27 cellular contexts compared by ENCODE assay signal in the genomic region with DNA sequence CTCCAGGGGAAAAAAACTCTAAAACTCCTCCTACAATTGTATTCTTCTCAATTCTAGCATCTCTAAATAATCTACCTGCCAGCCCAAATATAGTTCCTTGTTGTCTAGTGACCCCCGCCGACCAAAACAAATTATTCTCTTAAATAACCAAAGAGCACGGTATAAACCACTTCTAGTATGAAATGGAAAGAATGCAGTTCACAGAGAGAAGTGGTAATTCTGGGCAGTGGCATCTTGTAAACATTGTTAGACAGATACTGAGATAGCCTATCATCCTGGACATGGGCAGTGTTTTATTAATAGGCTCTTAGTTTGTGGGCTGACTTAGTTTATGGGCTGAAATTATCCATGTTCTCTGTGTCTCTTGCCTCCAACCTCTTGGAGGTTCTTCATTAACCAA.
"Had no signal": no experiment of that assay in that cellular context is flagged by ENCODE, and none has a peak within 500 bp of the region (broad histone marks: within the 10 kb centered on the region; RNA-seq: fewer than 3 reads in every experiment).

No MANE protein-coding gene starts in this region.

- H3K27me3 Mint-ChIP-seq: naive thymus-derived CD4-positive, alpha-beta T cell; stimulated activated memory B cell treated with anti-CD40 and anti-IgM and Interleukin-4, amounts not matched to agents 10 μg/mL and 1 μg/mL and 100 μg/mL, for 72 hours; stimulated activated naive CD8-positive, alpha-beta T cell treated with anti-CD3 and anti-CD28 coated beads, Interleukin-15, amount 100 ng/mL, for 72 hours; type B pancreatic cell had no signal

- H3K9me3 ChIP-seq: neutrophil, pancreas, prostate gland, right lobe of liver, suprapubic skin, testis, vagina had no signal

- H3K27me3 ChIP-seq: neural progenitor cell, neutrophil, pancreas, right lobe of liver, sigmoid colon, suprapubic skin, testis, tibial artery, transverse colon, vagina had no signal

- H3K27ac ChIP-seq: neural progenitor cell, neutrophil, pancreas, prostate gland, right lobe of liver, sigmoid colon, suprapubic skin, testis, tibial artery, transverse colon, vagina had no signal

- DNase-seq: naive thymus-derived CD4-positive, alpha-beta T cell; natural killer cell; nucleus accumbens; pancreas; right cardiac atrium; right lobe of liver; sigmoid colon; small intestine; stimulated activated CD4-positive, alpha-beta T cell treated with anti-CD3 and anti-CD28 coated beads, Interleukin-15, amount 100 ng/mL, for 24 hours; stimulated activated CD4-positive, alpha-beta T cell treated with anti-CD3 and anti-CD28 coated beads, Interleukin-2, amount 100 ng/mL, for 24 hours; stimulated activated CD4-positive, alpha-beta T cell treated with anti-CD3 and anti-CD28 coated beads, Interleukin-2, amount 100 ng/mL, for 48 hours; stimulated activated CD4-positive, alpha-beta T cell treated with anti-CD3 and anti-CD28 coated beads, Interleukin-4, amount 100 ng/mL, for 24 hours; stimulated activated naive CD4-positive, alpha-beta T cell; stimulated activated naive CD8-positive, alpha-beta T cell treated with anti-CD3 and anti-CD28 coated beads, Interleukin-15, amount 100 ng/mL, for 72 hours; stimulated activated naive CD8-positive, alpha-beta T cell treated with anti-CD3 and anti-CD28 coated beads, Interleukin-15, Interleukin-2, amounts not matched to agents 100 U/mL and 50 U/mL, for 24 hours; substantia nigra; testis; tibial artery; transverse colon had no signal

- ATAC-seq: naive thymus-derived CD4-positive, alpha-beta T cell; natural killer cell; pancreas; right cardiac atrium; right lobe of liver; stimulated activated memory B cell treated with anti-CD40 and anti-IgM and Interleukin-4, amounts not matched to agents 10 μg/mL and 1 μg/mL and 100 μg/mL, for 72 hours; stimulated activated naive CD8-positive, alpha-beta T cell treated with anti-CD3 and anti-CD28 coated beads, Interleukin-15, amount 100 ng/mL, for 72 hours; stimulated activated naive CD8-positive, alpha-beta T cell treated with anti-CD3 and anti-CD28 coated beads, Interleukin-15, Interleukin-2, amounts not matched to agents 100 U/mL and 50 U/mL, for 24 hours had no signal

- H3K4me1 ChIP-seq: neural progenitor cell, pancreas, prostate gland, right lobe of liver, suprapubic skin, testis, tibial artery, transverse colon, vagina had no signal

- H3K36me3 Mint-ChIP-seq: neural progenitor cell; stimulated activated memory B cell treated with anti-CD40 and anti-IgM and Interleukin-4, amounts not matched to agents 10 μg/mL and 1 μg/mL and 100 μg/mL, for 72 hours; type B pancreatic cell had no signal

- H3K4me3 Mint-ChIP-seq: naive thymus-derived CD4-positive, alpha-beta T cell; natural killer cell; nephron; neural progenitor cell; stimulated activated memory B cell treated with anti-CD40 and anti-IgM and Interleukin-4, amounts not matched to agents 10 μg/mL and 1 μg/mL and 100 μg/mL, for 72 hours; stimulated activated naive CD8-positive, alpha-beta T cell treated with anti-CD3 and anti-CD28 coated beads, Interleukin-15, amount 100 ng/mL, for 72 hours; type B pancreatic cell had no signal

- H3K4me1 Mint-ChIP-seq: naive thymus-derived CD4-positive, alpha-beta T cell; natural killer cell; nephron; neural progenitor cell; stimulated activated memory B cell treated with anti-CD40 and anti-IgM and Interleukin-4, amounts not matched to agents 10 μg/mL and 1 μg/mL and 100 μg/mL, for 72 hours; stimulated activated naive CD8-positive, alpha-beta T cell treated with anti-CD3 and anti-CD28 coated beads, Interleukin-15, amount 100 ng/mL, for 72 hours had no signal

- H3K27ac Mint-ChIP-seq: naive thymus-derived CD4-positive, alpha-beta T cell; natural killer cell; nephron; neural progenitor cell; stimulated activated memory B cell treated with anti-CD40 and anti-IgM and Interleukin-4, amounts not matched to agents 10 μg/mL and 1 μg/mL and 100 μg/mL, for 72 hours; stimulated activated naive CD8-positive, alpha-beta T cell treated with anti-CD3 and anti-CD28 coated beads, Interleukin-15, amount 100 ng/mL, for 72 hours; type B pancreatic cell had no signal

- H3K36me3 ChIP-seq: neural progenitor cell, neutrophil, pancreas, prostate gland, right lobe of liver, sigmoid colon, suprapubic skin, tibial artery, transverse colon, vagina had no signal

- H3K4me3 ChIP-seq: neural progenitor cell, pancreas, prostate gland, right lobe of liver, sigmoid colon, suprapubic skin, testis, tibial artery, transverse colon, vagina had no signal

- H3K9me3 Mint-ChIP-seq: type B pancreatic cell had no signal
